Comparison of ENCODE assay signal across 8 cellular contexts in genomic region chr16:67277294-67277998, GRCh38. TPM values are rescaled to one million over a fixed set of nuclear protein-coding genes. Genes with fewer than 3 reads are reported as not detected.
A peak's percentile ranks its signal among the peaks of the same experiment; 100 is the strongest.
DNase-seq lines count a peak whose midpoint lies in the region; ATAC-seq, FAIRE-seq and TF ChIP-seq lines count a peak whose summit lies in the region.

No MANE protein-coding gene starts in this region.

- no peak for FAIRE-seq in bronchial epithelial cell (lab: Jason Lieb, UNC)

- H3K4me3 Mint-ChIP-seq in naive B cell: peak overlapping the region in 7 of 8 donors; percentile 12 to 79 (median 47)

- no peaks in the 10 kb centered on the region for H4K20me1 ChIP-seq in MM.1S (ENCODE audit: insufficient read depth, low read length)

- H3K9me3 Mint-ChIP-seq in naive B cell: no peaks in the 10 kb centered on the region

- H3K9me3 ChIP-seq in MM.1S (replicated peaks; ENCODE audit: insufficient read depth, low read length): no peaks in the 10 kb centered on the region

- peaks cover 5% of the 10 kb centered on the region; the same call in 1 of the 2 replicates for H3K4me1 ChIP-seq in MM.1S (ENCODE audit: low read length)

- no peaks in the 10 kb centered on the region for H3F3A ChIP-seq in MM.1S (ENCODE audit: insufficient read depth, low read length)

- peak overlapping the region; percentile 97; the same call in 1 of the 2 replicates for H3K4me2 ChIP-seq in MM.1S (ENCODE audit: low read depth, low read length)

- POLR2A ChIA-PET in GM10248 (lab: Yijun Ruan, JAX): no interaction called here

- no peak overlapping the region for H3K27ac ChIP-seq in MM.1S (ENCODE audit: low read length)

- no peak for TF ChIP-seq CTCF in MM.1S (IDR thresholded peaks at IDR 0.05; ENCODE audit: low read length)
- TF ChIP-seq CTCF in bronchial epithelial cell (IDR thresholded peaks at IDR 0.05; ENCODE audit: insufficient read depth, low read length, severe bottlenecking): no peak
- no peak for TF ChIP-seq CTCF in GM10248 (IDR thresholded peaks at IDR 0.05; ENCODE audit: control extremely low read depth, extremely low read depth, low read depth, missing control alignments)

- no peak for ATAC-seq in naive B cell (ENCODE audit: low read depth in 2 of 2)
- ATAC-seq in HG02763 (IDR thresholded peaks at IDR 0.05; ENCODE audit: unreplicated experiment): no peak

- H3K9me2 ChIP-seq in MM.1S (replicated peaks; ENCODE audit: insufficient read depth, low read length): no peaks in the 10 kb centered on the region

- H2AFZ ChIP-seq in MM.1S (ENCODE audit: low read length): no peak overlapping the region

- H3K36me3 ChIP-seq in MM.1S (replicated peaks; ENCODE audit: insufficient read depth, low read length) (no peaks in the 10 kb centered on the region), bronchial epithelial cell (ENCODE audit: control insufficient read depth, insufficient read depth, low read length) (peaks cover 2% of the 10 kb centered on the region)

- peak; percentile 4 for DNase-seq in CD1c-positive myeloid dendritic cell (ENCODE audit: extremely low spot score)
- no peak for DNase-seq in MM.1S
- peak; percentile 95 for DNase-seq in bronchial epithelial cell (ENCODE audit: low read depth)
- no peak for DNase-seq in naive B cell
- no peak for DNase-seq in NCI-H128 (lab: John Stamatoyannopoulos, UW; ENCODE audit: unreplicated experiment)
- DNase-seq in GM10248 (ENCODE audit: extremely low spot score): no peak
- DNase-seq in NCI-H187 (lab: John Stamatoyannopoulos, UW): no peak

- H3K27me3 ChIP-seq in MM.1S (replicated peaks; ENCODE audit: insufficient read depth, low read length) (no peaks in the 10 kb centered on the region), bronchial epithelial cell (ENCODE audit: control insufficient read depth, insufficient read depth, low read length) (no peaks in the 10 kb centered on the region)

- CTCF ChIA-PET in GM10248 (lab: Yijun Ruan, JAX): interaction anchor here (0.7 to 2.5 kb wide), 8 partner anchors 8 to 203 kb away, joined by 3 to 16 read pairs (median 5); partner anchors contain the start of gene ATP6V0D1

- H3K4me3 ChIP-seq in MM.1S (ENCODE audit: low read length): no peak overlapping the region
- no peak overlapping the region for H3K4me3 ChIP-seq in bronchial epithelial cell (ENCODE audit: low read depth, low read length)

- peak overlapping the region; percentile 1; the same call in 1 of the 2 replicates for H3K9ac ChIP-seq in MM.1S (ENCODE audit: low read length)

- H3K27me3 Mint-ChIP-seq in naive B cell: no peaks in the 10 kb centered on the region

- peaks cover 0 to 7% of the 10 kb centered on the region in 2 donors for H3K36me3 Mint-ChIP-seq in naive B cell

- H3K4me1 Mint-ChIP-seq in naive B cell: peaks cover 9 to 14% (median 10%) of the 10 kb centered on the region in 3 donors

- H3K79me2 ChIP-seq in MM.1S (ENCODE audit: low read length): peaks cover 14% of the 10 kb centered on the region

- H3K27ac Mint-ChIP-seq in naive B cell: no peak overlapping the region

RNA-seq across cellular contexts. Expression of gene PLEKHG4, which starts 1.9 kb away (rescaled TPM):
- 8.2 and 11.6 TPM in 2 replicates for total RNA-seq in bronchial epithelial cell
- polyA plus RNA-seq in naive B cell (ENCODE audit: low read depth in 6 of 6): 1 to 10 TPM in 1 of 6 donors, under 1 TPM in 4, not detected in 1; 0.13 to 6.0 (median 0.62) TPM

RNA-seq across cellular contexts. Expression of gene SLC9A5, which starts 28.7 kb away (rescaled TPM):
- total RNA-seq in bronchial epithelial cell: 0.26 TPM in 2 replicates
- under 1 TPM in 4 of 6 donors, not detected in 2; 0.08 to 0.14 (median 0.10) TPM for polyA plus RNA-seq in naive B cell (ENCODE audit: low read depth in 6 of 6)

RNA-seq across cellular contexts. Expression of gene FHOD1, which starts 30.2 kb away (rescaled TPM):
- total RNA-seq in bronchial epithelial cell: 2.0 and 2.6 TPM in 2 replicates
- polyA plus RNA-seq in naive B cell (ENCODE audit: low read depth in 6 of 6): 1 to 10 TPM; 1.4 to 4.8 (median 2.3) TPM

RNA-seq across cellular contexts. Expression of gene KCTD19, which starts 49.1 kb away (rescaled TPM):
- not detected in 2 replicates for total RNA-seq in bronchial epithelial cell
- polyA plus RNA-seq in naive B cell (ENCODE audit: low read depth in 6 of 6): under 1 TPM in 1 of 6 donors, not detected in 5; 0.26 TPM

RNA-seq across cellular contexts. Expression of gene LRRC36, which starts 49.2 kb away (rescaled TPM):
- total RNA-seq in bronchial epithelial cell: not detected in 2 replicates
- polyA plus RNA-seq in naive B cell (ENCODE audit: low read depth in 6 of 6): under 1 TPM in 1 of 6 donors, not detected in 5; 0.48 TPM

Comparison
In these comparisons a context has a peak if more than half of its experiments do, and no peak if none do; other contexts are left out.
1. DNase-seq: peak in CD1c-positive myeloid dendritic cell (single experiment) and bronchial epithelial cell (single experiment); none in MM.1S (single experiment), naive B cell (single experiment), NCI-H128 (single experiment), GM10248 (single experiment) and NCI-H187 (0 of 2).